17 cellular contexts compared by ENCODE assay signal in the genomic region with DNA sequence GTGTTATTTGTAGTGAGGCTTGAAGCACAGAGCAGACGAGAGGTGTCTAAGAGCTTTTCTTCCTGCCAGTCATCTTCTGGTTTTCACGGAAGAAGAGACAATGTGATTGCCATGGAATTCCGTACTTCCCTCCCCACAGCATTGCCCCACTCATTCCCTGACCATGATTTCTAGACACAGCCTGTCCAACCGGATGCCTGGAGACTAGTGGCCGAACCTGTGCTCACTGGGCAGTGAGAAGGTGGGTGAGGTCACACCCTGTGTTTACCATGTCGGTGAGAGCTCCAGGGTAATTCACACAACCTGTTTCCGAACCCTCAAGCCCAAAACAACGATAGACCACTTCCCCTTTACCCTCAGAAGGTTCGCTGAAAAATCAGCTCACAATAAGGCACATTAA.
DNase-seq lines count a peak whose midpoint lies in the region; ATAC-seq and TF ChIP-seq lines count a peak whose summit lies in the region.
"Had no signal": no experiment of that assay in that cellular context is flagged by ENCODE, and none has a peak within 500 bp of the region (broad histone marks: within the 10 kb centered on the region; RNA-seq: fewer than 3 reads in every experiment).

No MANE protein-coding gene starts in this region.

- H3K36me3 ChIP-seq in neuronal stem cell (replicated peaks in 1 of 2; ENCODE audit: control insufficient read depth in 2 of 2, insufficient read depth in 2 of 2, low read length in 2 of 2): no peaks in the 10 kb centered on the region
- H3K36me3 ChIP-seq in upper lobe of right lung: no peaks in the 10 kb centered on the region
- H3K36me3 ChIP-seq: BLaER1 treated with 17β-estradiol and CSF1 and Interleukin-3, amounts not matched to agents 10 nM and 100 nM had no signal

- peak; percentile 40 for DNase-seq in ELF-1 (ENCODE audit: low read depth, low spot score)
- peak; percentile 60 for DNase-seq in islet precursor cell
- no peak for DNase-seq in neuronal stem cell (ENCODE audit: low spot score)
- DNase-seq in upper lobe of right lung: no peak
- no peak for DNase-seq in effector CD8-positive, alpha-beta T cell (lab: John Stamatoyannopoulos, UW)
- no peak for DNase-seq in Ammon's horn (ENCODE audit: low spot score)
- DNase-seq in dermis blood vessel endothelial cell: no peak
- DNase-seq: 8988T; Caco-2; Calu3; CD4-positive, alpha-beta T cell; CD8-positive, alpha-beta T cell; DMS79 treated with DMSO at 0.1 percent for 48 hours; GDM1 had no signal

- no peak overlapping the region for H2BK5ac ChIP-seq in neuronal stem cell (ENCODE audit: low read length)

- no CpG with 5 or more reads among the region's 9 CpGs for WGBS in neuronal stem cell (ENCODE audit: extremely low coverage in 2 of 2, insufficient read length in 2 of 2, insufficient replicate concordance in 1 of 2), 2 donors

- no peak overlapping the region for H3K4ac ChIP-seq in neuronal stem cell (ENCODE audit: low read length)

- peak; percentile 34 for ATAC-seq in upper lobe of right lung
- ATAC-seq: CD8-positive, alpha-beta T cell; GM12878 had no signal

- no peak overlapping the region for H2BK15ac ChIP-seq in neuronal stem cell (ENCODE audit: low read length)

- H3K9ac ChIP-seq in neuronal stem cell (ENCODE audit: low read depth, low read length, poor library complexity): no peak overlapping the region
- H3K9ac ChIP-seq: BLaER1 treated with 17β-estradiol and CSF1 and Interleukin-3, amounts not matched to agents 10 nM and 100 nM had no signal

- no peak overlapping the region for H4K8ac ChIP-seq in neuronal stem cell (ENCODE audit: low read depth, low read length)

- no peak overlapping the region for H2BK12ac ChIP-seq in neuronal stem cell (ENCODE audit: low read length)

- H3K14ac ChIP-seq in neuronal stem cell (ENCODE audit: low read length): no peak overlapping the region

- H3K23ac ChIP-seq in neuronal stem cell (ENCODE audit: low read depth, low read length, poor library complexity): no peak overlapping the region

- peak overlapping the region; percentile 15 for H3K18ac ChIP-seq in neuronal stem cell (ENCODE audit: low read length)

- no peak overlapping the region for H2AFZ ChIP-seq in neuronal stem cell (ENCODE audit: low read length)

- H3K4me2 ChIP-seq in neuronal stem cell (ENCODE audit: insufficient read depth, low read length, poor library complexity, severe bottlenecking): no peak overlapping the region
- H3K4me2 ChIP-seq: BLaER1 treated with 17β-estradiol and CSF1 and Interleukin-3, amounts not matched to agents 10 nM and 100 nM had no signal

- intact Hi-C loops in upper lobe of right lung (cut with DNase I): no loop called here

- H3K27ac ChIP-seq in neuronal stem cell (replicated peaks; ENCODE audit: low read length) (no peak overlapping the region), upper lobe of right lung (no peak overlapping the region)
- H3K27ac ChIP-seq: BLaER1 treated with 17β-estradiol and CSF1 and Interleukin-3, amounts not matched to agents 10 nM and 100 nM; C4-2B had no signal

- H3K27me3 ChIP-seq in neuronal stem cell (ENCODE audit: control insufficient read depth in 3 of 3, insufficient read depth in 3 of 3, low read depth in 1 of 3, low read length in 3 of 3) (no peaks in the 10 kb centered on the region), upper lobe of right lung (no peaks in the 10 kb centered on the region)
- H3K27me3 ChIP-seq: BLaER1 treated with 17β-estradiol and CSF1 and Interleukin-3, amounts not matched to agents 10 nM and 100 nM had no signal

- H3K79me1 ChIP-seq in neuronal stem cell (ENCODE audit: low read depth, low read length): no peaks in the 10 kb centered on the region

- no peak overlapping the region for H2AK5ac ChIP-seq in neuronal stem cell (ENCODE audit: low read depth, low read length)

- H3K4me3 ChIP-seq in neuronal stem cell (ENCODE audit: low read length in 2 of 2) (no peak overlapping the region), upper lobe of right lung (no peak overlapping the region)
- H3K4me3 ChIP-seq: BLaER1 treated with 17β-estradiol and CSF1 and Interleukin-3, amounts not matched to agents 10 nM and 100 nM; GM12878 had no signal

- no peaks in the 10 kb centered on the region for H3K9me3 ChIP-seq in neuronal stem cell (replicated peaks in 1 of 2; ENCODE audit: control insufficient read depth in 2 of 2, insufficient read depth in 1 of 2, low read depth in 1 of 2, low read length in 2 of 2)
- H3K9me3 ChIP-seq in upper lobe of right lung: no peaks in the 10 kb centered on the region
- H3K9me3 ChIP-seq: BLaER1 treated with 17β-estradiol and CSF1 and Interleukin-3, amounts not matched to agents 10 nM and 100 nM; Caco-2 had no signal

- no peak overlapping the region for H2BK120ac ChIP-seq in neuronal stem cell (ENCODE audit: low read depth, low read length)

- no peak for TF ChIP-seq CTCF in upper lobe of right lung (IDR thresholded peaks at IDR 0.05)

- H3K4me1 ChIP-seq in neuronal stem cell (ENCODE audit: control insufficient read depth in 2 of 2, insufficient read depth in 1 of 2, low read depth in 1 of 2, low read length in 2 of 2) (peaks cover 0 to 4% of the 10 kb centered on the region in 2 donors), upper lobe of right lung (peaks cover 10% of the 10 kb centered on the region)

- H4K91ac ChIP-seq in neuronal stem cell (ENCODE audit: low read depth, low read length, poor library complexity): no peak overlapping the region

Comparison
In these comparisons a context has a peak if more than half of its experiments do, and no peak if none do; other contexts are left out.
1. DNase-seq: peak in ELF-1 (single experiment) and islet precursor cell (single experiment); none in neuronal stem cell (single experiment), upper lobe of right lung (single experiment), effector CD8-positive, alpha-beta T cell (single experiment), Ammon's horn (single experiment) and dermis blood vessel endothelial cell (single experiment).